In genomic region chr14:42470427-42470719, GRCh38 we compare ENCODE assay signal across 23 cellular contexts.
"Had no signal": no experiment of that assay in that cellular context is flagged by ENCODE, and none has a peak within 500 bp of the region (broad histone marks: within the 10 kb centered on the region; RNA-seq: fewer than 3 reads in every experiment).

No MANE protein-coding gene starts in this region.

- FAIRE-seq: astrocyte had no signal

- DNase-seq: activated CD4-positive, alpha-beta T cell treated with anti-CD3 and anti-CD28 coated beads for 48 hours; activated CD4-positive, alpha-beta T cell treated with anti-CD3 and anti-CD28 coated beads, Interleukin-2, amount 50 U/mL, for 4 hours; activated CD4-positive, CD25-positive, alpha-beta regulatory T cell treated with anti-CD3 and anti-CD28 coated beads, Interleukin-2, amount 50 U/mL, for 72 hours; activated CD8-positive, alpha-beta memory T cell treated with anti-CD3 and anti-CD28 coated beads, Interleukin-2, amount 10 ng/mL, durations not matched to agents 7 days and 5 days; activated effector memory CD4-positive, alpha-beta T cell treated with anti-CD3 and anti-CD28 coated beads, Interleukin-2, amount 50 U/mL, for 16 hours; activated naive CD4-positive, alpha-beta T cell treated with Interleukin-2 at 50 U/mL for 16 hours; activated naive CD8-positive, alpha-beta T cell treated with anti-CD3 and anti-CD28 coated beads, Interleukin-2, amount 50 U/mL, for 24 hours; activated T-cell treated with anti-CD3 and anti-CD28 coated beads, Interleukin-2, amount 50 U/mL, for 24 hours; amniotic stem cell; cortex of kidney; MG63; NCI-H1105; NCI-H1436; NCI-H187; NCI-H2081; NCI-H526; NCI-H774; SIG-M5; T-helper 17 cell; T-helper 9 cell had no signal

- ATAC-seq: activated CD8-positive, alpha-beta memory T cell treated with anti-CD3 and anti-CD28 coated beads, Interleukin-2, amount 10 ng/mL, durations not matched to agents 7 days and 5 days; activated naive CD4-positive, alpha-beta T cell treated with anti-CD3 and anti-CD28 coated beads, Interleukin-2, amount 50 U/mL, for 72 hours; activated naive CD8-positive, alpha-beta T cell treated with anti-CD3 and anti-CD28 coated beads, Interleukin-2, amount 50 U/mL, for 24 hours; T-helper 17 cell; WTC11 had no signal

- H3K9me3 ChIP-seq: MG63 had no signal

- H3K27me3 ChIP-seq: MG63 had no signal

- H3K36me3 ChIP-seq: MG63 had no signal
